ENCODE assay signal across 8 cellular contexts in the genomic region with DNA sequence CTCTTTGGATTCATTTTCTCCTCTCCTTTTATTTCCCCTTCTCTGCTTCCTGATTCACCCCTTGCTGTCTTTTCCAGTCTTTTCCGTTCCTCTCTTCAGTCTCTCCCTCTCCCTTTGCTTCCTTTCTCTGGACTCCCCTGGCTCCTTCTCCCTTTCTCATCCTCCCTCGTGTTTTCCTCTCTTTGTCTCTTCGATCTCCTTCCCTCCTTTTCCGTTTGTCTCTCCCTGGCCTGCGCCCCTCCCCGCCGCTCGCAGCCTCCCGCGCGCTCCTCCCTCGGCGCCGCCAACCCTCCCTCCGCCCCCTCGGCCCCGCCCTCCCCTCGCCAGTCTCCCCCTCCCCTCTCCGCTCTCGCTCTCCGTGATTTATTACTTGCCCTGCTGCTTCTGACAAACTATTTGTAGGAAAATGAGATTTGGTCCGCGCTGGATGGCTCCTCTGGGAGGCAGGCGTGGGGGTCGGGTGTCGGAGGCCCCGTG. TPM values are rescaled to one million over a fixed set of nuclear protein-coding genes. Genes with fewer than 3 reads are reported as not detected.
A peak's percentile ranks its signal among the peaks of the same experiment; 100 is the strongest.
DNase-seq lines count a peak whose midpoint lies in the region; ATAC-seq and TF ChIP-seq lines count a peak whose summit lies in the region.

No MANE protein-coding gene starts in this region.

- 2% methylated on average over 11 of the region's 27 CpGs for WGBS in smooth muscle cell (ENCODE audit: low lambda C conversion rate)

- CTCF ChIA-PET in T-cell (lab: Charles Lee), result interaction anchor here (0.6 to 0.7 kb wide), 2 partner anchors 37 to 428 kb away, joined by 3 to 4 read pairs; no protein-coding TSS in a partner anchor

- TF ChIP-seq CTCF in DND-41 (IDR thresholded peaks at IDR 0.05; ENCODE audit: borderline replicate concordance, extremely low read depth, low read length, poor library complexity, severe bottlenecking), result no peak
- no peak for TF ChIP-seq CTCF in astrocyte of the spinal cord (IDR thresholded peaks at IDR 0.05; ENCODE audit: low read depth, low read length)
- TF ChIP-seq CTCF in smooth muscle cell (IDR thresholded peaks at IDR 0.05; ENCODE audit: borderline replicate concordance, insufficient read depth, poor library complexity, severe bottlenecking), result no peak

- POLR2A ChIA-PET in T-cell (lab: Charles Lee), result no interaction called here

- H3K79me2 ChIP-seq in DND-41 (ENCODE audit: insufficient read depth, low read length), result no peaks in the 10 kb centered on the region
- H3K79me2 ChIP-seq in smooth muscle cell (ENCODE audit: low read depth), result no peaks in the 10 kb centered on the region

- H3K4me3 ChIP-seq in DND-41 (ENCODE audit: low read depth in 1 of 2, low read length in 2 of 2) (peak overlapping the region in 1 of 2 experiments; percentile 43; a peak in 2 of 4 replicates), astrocyte of the spinal cord (ENCODE audit: low read depth, low read length) (peak overlapping the region; percentile 44), iPS-18a (ENCODE audit: low read length) (peak overlapping the region; percentile 61), smooth muscle cell (peak overlapping the region; percentile 62)

- DNase-seq in DND-41, result peak; percentile 71
- DNase-seq in NCI-H1092 (lab: John Stamatoyannopoulos, UW), result peak; percentile 38
- peak in 29 of 34 experiments; percentile 5 to 51 (median 20) for DNase-seq in T-cell
- DNase-seq in astrocyte of the spinal cord (ENCODE audit: low read depth, low spot score), result peak; percentile 70
- peak; percentile 25 for DNase-seq in smooth muscle cell (lab: John Stamatoyannopoulos, UW; ENCODE audit: unreplicated experiment)
- no peak for DNase-seq in GF-D8 (lab: John Stamatoyannopoulos, UW)

- in situ Hi-C loops in astrocyte of the spinal cord (cut with HindIII; ENCODE audit: low sequenced_read_pairs), result no loop called here

- H3K4me1 Mint-ChIP-seq in T-cell, result peaks cover 12 to 17% (median 13%) of the 10 kb centered on the region in 3 donors

- ATAC-seq in DND-41 (ENCODE audit: insufficient read depth, low read depth), result peak; percentile 91
- peak; percentile 79 to 86 (median 82) for ATAC-seq in T-cell (replicated peaks in 1 of 4)
- ATAC-seq in HG03439 (IDR thresholded peaks at IDR 0.05; ENCODE audit: unreplicated experiment), result no peak

- H3K9me3 Mint-ChIP-seq in T-cell, result no peaks in the 10 kb centered on the region

- H2AFZ ChIP-seq in DND-41 (ENCODE audit: low read depth, low read length) (peak overlapping the region; percentile 73), smooth muscle cell (ENCODE audit: low read depth) (peak overlapping the region; percentile 90)

- H3K4me2 ChIP-seq in DND-41 (ENCODE audit: insufficient read depth, low read length), result peak overlapping the region; percentile 56
- H3K4me2 ChIP-seq in smooth muscle cell, result peak overlapping the region; percentile 91

- H3K4me3 Mint-ChIP-seq in T-cell, result peak overlapping the region; percentile 53 to 85 (median 62)

- peaks cover 12% of the 10 kb centered on the region for H3K4me1 ChIP-seq in DND-41 (ENCODE audit: insufficient read depth, low read length)
- H3K4me1 ChIP-seq in iPS-18a (ENCODE audit: control insufficient read depth, low read depth, low read length), result peaks cover 3% of the 10 kb centered on the region
- no peaks in the 10 kb centered on the region for H3K4me1 ChIP-seq in smooth muscle cell (ENCODE audit: low read depth)

- H4K20me1 ChIP-seq in DND-41 (ENCODE audit: insufficient read depth, low read length) (no peaks in the 10 kb centered on the region), smooth muscle cell (ENCODE audit: low read depth) (no peaks in the 10 kb centered on the region)

- H3F3A ChIP-seq in smooth muscle cell (ENCODE audit: low read depth), result no peaks in the 10 kb centered on the region

- H3K36me3 Mint-ChIP-seq in T-cell, result no peaks in the 10 kb centered on the region

- H3K27ac ChIP-seq in DND-41 (ENCODE audit: low read length), result no peak overlapping the region
- no peak overlapping the region for H3K27ac ChIP-seq in iPS-18a (ENCODE audit: low read length)
- H3K27ac ChIP-seq in smooth muscle cell (ENCODE audit: low read depth), result no peak overlapping the region

- H3K36me3 ChIP-seq in DND-41 (ENCODE audit: insufficient read depth, low read length), result no peaks in the 10 kb centered on the region
- H3K36me3 ChIP-seq in iPS-18a (ENCODE audit: control insufficient read depth, low read depth, low read length), result no peaks in the 10 kb centered on the region
- H3K36me3 ChIP-seq in smooth muscle cell (ENCODE audit: low read depth), result no peaks in the 10 kb centered on the region

- H3K27me3 ChIP-seq in DND-41 (ENCODE audit: insufficient read depth, low read length, poor library complexity), result peaks cover 3% of the 10 kb centered on the region
- H3K27me3 ChIP-seq in iPS-18a (ENCODE audit: control insufficient read depth, insufficient read depth, low read length), result peaks cover 16% of the 10 kb centered on the region
- H3K27me3 ChIP-seq in smooth muscle cell (ENCODE audit: low read depth), result no peaks in the 10 kb centered on the region

- H3K27ac Mint-ChIP-seq in T-cell, result peak overlapping the region in 1 of 2 donors; percentile 13

- no peaks in the 10 kb centered on the region for H3K9me3 ChIP-seq in DND-41 (ENCODE audit: insufficient read depth, low read length, severe bottlenecking)
- no peaks in the 10 kb centered on the region for H3K9me3 ChIP-seq in iPS-18a (ENCODE audit: control insufficient read depth, low read depth, low read length)
- no peaks in the 10 kb centered on the region for H3K9me3 ChIP-seq in smooth muscle cell (replicated peaks; ENCODE audit: low read depth)

- H3K9ac ChIP-seq in DND-41 (ENCODE audit: low read depth, low read length) (peak overlapping the region; percentile 31; the same call in 1 of the 2 replicates), iPS-18a (ENCODE audit: low read length) (peak overlapping the region; percentile 49), smooth muscle cell (ENCODE audit: low read depth) (no peak overlapping the region)

- peaks cover 9 to 17% of the 10 kb centered on the region in 2 donors for H3K27me3 Mint-ChIP-seq in T-cell

RNA-seq across cellular contexts. Expression of gene PAX8, which starts 46.0 kb away (rescaled TPM):
- 1 to 10 TPM; 1.0 to 1.8 (median 1.3) TPM for total RNA-seq in T-cell
- not detected in 2 replicates for total RNA-seq in smooth muscle cell
- 0.34 TPM in 1 of 2 replicates, not detected in the other for polyA plus RNA-seq in smooth muscle cell
